ENCODE assay signal across 9 cellular contexts in the genomic region with DNA sequence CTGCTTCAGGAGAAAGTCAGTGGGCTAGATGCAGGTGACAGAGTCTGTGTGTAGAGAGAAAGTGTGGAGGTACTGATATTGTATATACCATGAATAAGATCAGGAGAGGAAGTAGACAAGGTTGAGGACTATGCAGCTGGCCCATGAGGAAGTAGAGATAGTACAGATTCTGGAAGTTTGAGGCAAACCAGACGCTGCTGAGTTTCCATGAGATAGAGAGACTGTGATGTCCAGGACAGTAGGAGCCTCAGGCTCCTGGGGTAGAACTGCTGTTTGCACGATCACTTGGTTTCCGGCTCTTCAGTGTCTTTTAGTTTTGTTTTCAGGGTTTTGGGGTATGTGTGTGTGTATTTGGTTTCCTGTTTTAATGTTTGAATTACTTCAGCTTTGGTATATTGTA. TPM values are rescaled to one million over a fixed set of nuclear protein-coding genes. Genes with fewer than 3 reads are reported as not detected.
DNase-seq lines count a peak whose midpoint lies in the region; ATAC-seq and TF ChIP-seq lines count a peak whose summit lies in the region.
"Had no signal": no experiment of that assay in that cellular context is flagged by ENCODE, and none has a peak within 500 bp of the region (broad histone marks: within the 10 kb centered on the region; RNA-seq: fewer than 3 reads in every experiment).

No MANE protein-coding gene starts in this region.

- H3K4me1 ChIP-seq in lung (ENCODE audit: control insufficient read depth in 2 of 2, insufficient read depth in 2 of 2, low read length in 2 of 2): peaks cover 0 to 8% of the 10 kb centered on the region in 2 donors

- DNase-seq in AML-193 (lab: John Stamatoyannopoulos, UW): peak; percentile 44 to 69
- DNase-seq in T-cell: peak in 17 of 34 experiments; percentile 10 to 38 (median 18)
- no peak for DNase-seq in lung (ENCODE audit: low spot score)
- DNase-seq in AG08396 (ENCODE audit: low spot score): no peak
- no peak for DNase-seq in dedifferentiated amniotic fluid mesenchymal stem cell (ENCODE audit: extremely low spot score)
- DNase-seq in kidney tubule cell (ENCODE audit: low spot score): no peak

- H3K27me3 ChIP-seq in lung (ENCODE audit: control insufficient read depth, insufficient read depth): no peaks in the 10 kb centered on the region

- no peaks in the 10 kb centered on the region for H3K36me3 ChIP-seq in lung (ENCODE audit: control insufficient read depth in 2 of 2, insufficient read depth in 2 of 2, low read length in 2 of 2)

- CTCF ChIA-PET in T-cell (lab: Charles Lee): interaction anchor here in 1 of 2 donors (0.6 kb wide), 1 partner anchor 229 kb away, joined by 5 read pairs; no protein-coding TSS in a partner anchor

- H3K4me1 Mint-ChIP-seq in T-cell: peaks cover 88 to 91% (median 90%) of the 10 kb centered on the region in 3 donors

- peaks cover 1% of the 10 kb centered on the region for H3K36me3 Mint-ChIP-seq in T-cell

- POLR2A ChIA-PET in T-cell (lab: Charles Lee): interaction anchor here in 1 of 2 donors (0.7 kb wide), 1 partner anchor 24 kb away, joined by 9 read pairs; no protein-coding TSS in a partner anchor

- WGBS in lung, 2 donors: 32 to 50% methylated on average over 3 of the region's 3 CpGs

- H3K4me3 ChIP-seq in lung: no peak overlapping the region

- no peak for TF ChIP-seq CTCF in lung (IDR thresholded peaks at IDR 0.05; ENCODE audit: control extremely low read depth, extremely low read depth)

- H3K4me3 Mint-ChIP-seq in T-cell: peak overlapping the region; percentile 70 to 81 (median 73)

- H3K27ac Mint-ChIP-seq in T-cell: peak overlapping the region; percentile 98

- no peaks in the 10 kb centered on the region for H3K27me3 Mint-ChIP-seq in T-cell

- ATAC-seq in GM18909 (IDR thresholded peaks at IDR 0.05; ENCODE audit: poor library complexity, unreplicated experiment) (peak; percentile 80), HG03064 (IDR thresholded peaks at IDR 0.05; ENCODE audit: low read depth, unreplicated experiment) (peak; percentile 75), T-cell (replicated peaks in 1 of 4) (peak; percentile 80 to 88 (median 81)), lung (ENCODE audit: insufficient read depth, low FRiP score) (peak; percentile 33)

- H3K9me3 Mint-ChIP-seq in T-cell: no peaks in the 10 kb centered on the region

- no peaks in the 10 kb centered on the region for H3K9me3 ChIP-seq in lung (ENCODE audit: control insufficient read depth in 2 of 2, insufficient read depth in 1 of 2, low read length in 1 of 2)

- no peak overlapping the region for H3K27ac ChIP-seq in lung (ENCODE audit: low read depth in 1 of 2, low read length in 1 of 2)
- H3K27ac ChIP-seq: VCaP had no signal

RNA-seq across cellular contexts. Expression of gene OTULINL, which starts 13.6 kb away (rescaled TPM):
- total RNA-seq in T-cell (10 to 100 TPM; 30.0 to 50.1 (median 32.6) TPM), lung (10 to 100 TPM; 19.7 to 59.9 TPM)
- 10 to 100 TPM; 24.2 to 35.9 TPM for polyA plus RNA-seq in lung

Comparison
In these comparisons a context has a peak if more than half of its experiments do, and no peak if none do; other contexts are left out.
1. DNase-seq: peak in AML-193 (2 of 2); none in lung (single experiment), AG08396 (single experiment), dedifferentiated amniotic fluid mesenchymal stem cell (single experiment) and kidney tubule cell (single experiment).
2. Peak in every context shown above with its lines, with median percentiles within 50 percentile points of each other: ATAC-seq.